In genomic region chr17:43552229-43552837, GRCh38 we compare ENCODE assay signal across 1 cellular context.
TF ChIP-seq lines count a peak whose summit lies in the region.

No MANE protein-coding gene starts in this region.

TF ChIP-seq in IMR-90, 13 proteins besides CTCF, POLR2A, EP300 and RAD21 (continued from another document):
- TF ChIP-seq ELK1 (IDR thresholded peaks at IDR 0.05; ENCODE audit: borderline replicate concordance, low read depth, low read length): no peak
- TF ChIP-seq RCOR1 (IDR thresholded peaks at IDR 0.05; ENCODE audit: insufficient replicate concordance, low read length): no peak
- no peak for TF ChIP-seq CHD1 (IDR thresholded peaks at IDR 0.05; ENCODE audit: low read depth, low read length)
- TF ChIP-seq RFX5 (IDR thresholded peaks at IDR 0.05; ENCODE audit: low read depth, low read length): no peak
- no peak for TF ChIP-seq MAZ (IDR thresholded peaks at IDR 0.05; ENCODE audit: borderline replicate concordance, low read depth, low read length)
- no peak for TF ChIP-seq MXI1 (IDR thresholded peaks at IDR 0.05; ENCODE audit: borderline replicate concordance, low read depth, low read length)
- TF ChIP-seq USF2 (IDR thresholded peaks at IDR 0.05; ENCODE audit: low read depth, low read length): no peak
- TF ChIP-seq CEBPB (IDR thresholded peaks at IDR 0.05; ENCODE audit: low read depth, low read length): no peak
TF ChIP-seq in IMR-90: peak in this region for 0.
